In the genomic region with DNA sequence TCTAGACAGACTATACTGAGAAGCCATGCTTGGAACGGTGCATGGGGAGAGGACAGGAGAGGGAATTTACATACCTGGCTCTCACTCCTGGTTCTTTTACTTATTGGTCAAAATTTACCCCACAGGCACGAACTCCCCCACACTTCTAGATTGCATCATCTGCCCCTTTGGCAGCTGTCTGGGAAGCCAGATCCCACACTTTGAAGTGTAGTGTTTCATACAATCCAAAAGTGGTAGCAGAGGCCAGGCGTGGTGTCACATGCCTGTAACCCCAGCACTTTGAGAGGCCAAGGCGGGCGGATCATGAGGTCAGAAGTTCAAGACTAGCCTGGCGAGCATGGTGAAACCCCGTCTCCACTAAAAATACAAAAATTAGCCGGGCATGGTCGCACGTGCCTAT, we compare ENCODE assay signal across 22 cellular contexts. TPM values are rescaled to one million over a fixed set of nuclear protein-coding genes. Genes with fewer than 3 reads are reported as not detected.
"Had no signal": no experiment of that assay in that cellular context is flagged by ENCODE, and none has a peak within 500 bp of the region (broad histone marks: within the 10 kb centered on the region; RNA-seq: fewer than 3 reads in every experiment).

No MANE protein-coding gene starts in this region.

RNA-seq across cellular contexts. Expression of a gene that starts 5.1 kb away (rescaled TPM):
- total RNA-seq: hepatocyte; kidney epithelial cell; left ventricle myocardium inferior; lower leg skin; lung; mesothelial cell of epicardium; mononuclear cell; naive thymus-derived CD4-positive, alpha-beta T cell; natural killer cell treated with Interleukin-12 subunit alpha and Interleukin-12 subunit beta and Interleukin-15 and Interleukin-18, amount 100 ng/mL, for 72 hours; osteoblast; pancreas; prostate gland; right cardiac atrium; sciatic nerve; spleen; subcutaneous adipose tissue; suprapubic skin; thoracic aorta; ureter; uterus had no signal
- polyA plus RNA-seq: hepatocyte; lung; naive thymus-derived CD4-positive, alpha-beta T cell; neural cell; pancreas; right cardiac atrium; small intestine; spleen had no signal
